ENCODE assay signal across 6 cellular contexts in genomic region chr6:54183616-54184015, GRCh38.
"Had no signal": no experiment of that assay in that cellular context is flagged by ENCODE, and none has a peak within 500 bp of the region (broad histone marks: within the 10 kb centered on the region; RNA-seq: fewer than 3 reads in every experiment).

No MANE protein-coding gene starts in this region.

- ATAC-seq: HepG2 had no signal

- FAIRE-seq: HepG2 had no signal

- DNase-seq: GM23248, GOT3, H9, HCEC 1CT, KBM-7 had no signal
